13 cellular contexts compared by ENCODE assay signal in genomic region chr1:243236604-243237252, GRCh38. TPM values are rescaled to one million over a fixed set of nuclear protein-coding genes. Genes with fewer than 3 reads are reported as not detected.
DNase-seq lines count a peak whose midpoint lies in the region; ATAC-seq and TF ChIP-seq lines count a peak whose summit lies in the region.
"Had no signal": no experiment of that assay in that cellular context is flagged by ENCODE, and none has a peak within 500 bp of the region (broad histone marks: within the 10 kb centered on the region; RNA-seq: fewer than 3 reads in every experiment).

No MANE protein-coding gene starts in this region.

- H3K4me2 ChIP-seq in SK-N-SH: no peak overlapping the region

- CTCF ChIA-PET in SK-N-SH (lab: Yijun Ruan, JAX): no interaction called here

- H3K9ac ChIP-seq in SK-N-SH (no peak overlapping the region), skeletal muscle tissue (ENCODE audit: low read depth in 1 of 3, low read length in 3 of 3) (peak overlapping the region in 2 of 3 donors; percentile 4 to 34)

- H3K36me3 ChIP-seq in SK-N-SH (replicated peaks in 1 of 2; ENCODE audit: control insufficient read depth in 1 of 2, insufficient read depth in 2 of 2, low read length in 1 of 2) (peaks cover 5 to 74% of the 10 kb centered on the region in 2 experiments), skeletal muscle tissue (ENCODE audit: control insufficient read depth in 3 of 3, insufficient read depth in 3 of 3, low read length in 3 of 3) (no peaks in the 10 kb centered on the region)
- H3K36me3 ChIP-seq: ovary had no signal

- H4K20me1 ChIP-seq in SK-N-SH (ENCODE audit: insufficient read depth): peaks cover 98% of the 10 kb centered on the region

- WGBS in SK-N-SH (ENCODE audit: low lambda C conversion rate): 85% methylated on average over 4 of the region's 4 CpGs

- H3K4me3 ChIP-seq in SK-N-SH (ENCODE audit: low read depth in 2 of 2, low read length in 1 of 2): no peak overlapping the region
- peak overlapping the region in 1 of 3 donors; percentile 4 for H3K4me3 ChIP-seq in skeletal muscle tissue (ENCODE audit: low read length in 3 of 3)
- H3K4me3 ChIP-seq in foreskin fibroblast (ENCODE audit: low read depth in 1 of 2, low read length in 2 of 2): no peak overlapping the region
- H3K4me3 ChIP-seq: ovary had no signal

- TF ChIP-seq RAD21 in SK-N-SH (IDR thresholded peaks at IDR 0.05; ENCODE audit: low read length): no peak

- POLR2A ChIA-PET in SK-N-SH (lab: Yijun Ruan, JAX): no interaction called here

- H3K79me2 ChIP-seq in SK-N-SH (ENCODE audit: insufficient read depth): peaks cover 100% of the 10 kb centered on the region

- peaks cover 3 to 21% of the 10 kb centered on the region in 2 donors for H3K9me3 Mint-ChIP-seq in activated naive CD4-positive, alpha-beta T cell treated with anti-CD3 and anti-CD28 coated beads, Interleukin-2, amount 50 U/mL, for 72 hours

- H3K36me3 Mint-ChIP-seq in activated naive CD4-positive, alpha-beta T cell treated with anti-CD3 and anti-CD28 coated beads, Interleukin-2, amount 50 U/mL, for 72 hours: peaks cover 14 to 44% of the 10 kb centered on the region in 2 donors

- H3K27me3 ChIP-seq in SK-N-SH (ENCODE audit: insufficient read depth): no peaks in the 10 kb centered on the region
- no peaks in the 10 kb centered on the region for H3K27me3 ChIP-seq in skeletal muscle tissue (ENCODE audit: control insufficient read depth in 3 of 3, insufficient read depth in 3 of 3, low read length in 3 of 3)
- H3K27me3 ChIP-seq: ovary had no signal

- peak overlapping the region; percentile 41 to 44; a peak in 2 of 4 replicates for H3K27ac ChIP-seq in SK-N-SH (ENCODE audit: low read depth in 2 of 2, low read length in 1 of 2)
- peak overlapping the region; percentile 23 for H3K27ac ChIP-seq in skeletal muscle tissue (ENCODE audit: low read depth, low read length)
- H3K27ac ChIP-seq: ovary had no signal

- H3K4me1 ChIP-seq in SK-N-SH (ENCODE audit: control insufficient read depth in 1 of 2, insufficient read depth in 2 of 2, low read depth in 1 of 2, low read length in 1 of 2) (peaks cover 0 to 15% of the 10 kb centered on the region in 2 experiments; a peak in 2 of 4 replicates), skeletal muscle tissue (ENCODE audit: control insufficient read depth in 3 of 3, insufficient read depth in 3 of 3, low read length in 3 of 3) (peaks cover 5 to 22% (median 9%) of the 10 kb centered on the region in 3 donors)

- DNase-seq in SK-N-SH (no peak), HuH-7.5 (ENCODE audit: low spot score) (no peak), foreskin fibroblast (no peak), SHP77 (lab: John Stamatoyannopoulos, UW) (no peak)
- no peak for DNase-seq in activated naive CD4-positive, alpha-beta T cell treated with anti-CD3 and anti-CD28 coated beads, Interleukin-2, amount 50 U/mL, for 72 hours (ENCODE audit: low spot score in 2 of 2)
- DNase-seq: DMS79, left cardiac atrium, NCI-H2029 treated with DMSO at 0.1 percent for 48 hours, ovary, SHP77 treated with DMSO at 0.1 percent for 48 hours had no signal

- TF ChIP-seq EP300 in SK-N-SH (IDR thresholded peaks at IDR 0.05; ENCODE audit: borderline replicate concordance in 1 of 2, low read depth in 1 of 2, low read length in 1 of 2): no peak

- no peaks in the 10 kb centered on the region for H3K9me2 ChIP-seq in SK-N-SH

- no peak overlapping the region for H2AFZ ChIP-seq in SK-N-SH (ENCODE audit: low read depth)

- H3K27ac Mint-ChIP-seq in activated naive CD4-positive, alpha-beta T cell treated with anti-CD3 and anti-CD28 coated beads, Interleukin-2, amount 50 U/mL, for 72 hours: no peak overlapping the region

- H3K9me3 ChIP-seq in SK-N-SH (0 out of 2 replicates have a peak, but pooled peaks cover 8% of the 10 kb centered on the region), skeletal muscle tissue (ENCODE audit: control insufficient read depth in 3 of 3, low read length in 3 of 3) (no peaks in the 10 kb centered on the region)
- H3K9me3 ChIP-seq: ovary had no signal

- no peak for TF ChIP-seq CTCF in SK-N-SH (IDR thresholded peaks at IDR 0.05)
- no peak for TF ChIP-seq CTCF in foreskin fibroblast (IDR thresholded peaks at IDR 0.05; ENCODE audit: low read depth, low read length)

- peaks cover 47% of the 10 kb centered on the region for H3F3A ChIP-seq in SK-N-SH (replicated peaks; ENCODE audit: insufficient read depth)

- ATAC-seq in GM19395 (IDR thresholded peaks at IDR 0.05; ENCODE audit: unreplicated experiment): peak; percentile 87
- ATAC-seq in HG02870 (IDR thresholded peaks at IDR 0.05; ENCODE audit: unreplicated experiment): peak; percentile 76
- ATAC-seq in activated naive CD4-positive, alpha-beta T cell treated with anti-CD3 and anti-CD28 coated beads, Interleukin-2, amount 50 U/mL, for 72 hours: no peak
- ATAC-seq: left cardiac atrium had no signal

TF ChIP-seq in SK-N-SH, 30 proteins besides CTCF, POLR2A, EP300 and RAD21:
- TF ChIP-seq IRF3 (IDR thresholded peaks at IDR 0.05; ENCODE audit: low read depth, low read length) (no peak), ELF1 (IDR thresholded peaks at IDR 0.05) (no peak), FOXM1 (IDR thresholded peaks at IDR 0.05; ENCODE audit: low read depth) (no peak), FOXJ3 (CRISPR knock-in tag; IDR thresholded peaks at IDR 0.05) (no peak), USF1 (IDR thresholded peaks at IDR 0.05; ENCODE audit: borderline replicate concordance, low read depth) (no peak)
TF ChIP-seq in SK-N-SH: peak in this region for 0.

RNA-seq across cellular contexts. Expression of gene CEP170, which starts 18.4 kb away (rescaled TPM):
- polyA plus RNA-seq in SK-N-SH (2012; rRNA removed): 67.2 and 76.6 TPM in 2 replicates
- polyA plus RNA-seq in SK-N-SH (2012; cell fraction: cytosol; rRNA removed): 64.6 and 69.6 TPM in 2 replicates
- polyA plus RNA-seq in SK-N-SH (2012; cell fraction: nucleus; rRNA removed): 100 and 203 TPM in 2 replicates
- 51.1 TPM for total RNA-seq in skeletal muscle tissue
- total RNA-seq in activated naive CD4-positive, alpha-beta T cell treated with anti-CD3 and anti-CD28 coated beads, Interleukin-2, amount 50 U/mL, for 72 hours: 10 to 100 TPM; 51.9 to 72.9 TPM

RNA-seq across cellular contexts. Expression of gene SDCCAG8, which starts 19.1 kb away (rescaled TPM):
- 22.7 and 26.7 TPM in 2 replicates for polyA plus RNA-seq in SK-N-SH (2012; rRNA removed)
- 31.4 and 34.9 TPM in 2 replicates for polyA plus RNA-seq in SK-N-SH (2012; cell fraction: cytosol; rRNA removed)
- 39.2 and 50.7 TPM in 2 replicates for polyA plus RNA-seq in SK-N-SH (2012; cell fraction: nucleus; rRNA removed)
- total RNA-seq in skeletal muscle tissue: 71.5 TPM
- 10 to 100 TPM; 30.1 to 37.3 TPM for total RNA-seq in activated naive CD4-positive, alpha-beta T cell treated with anti-CD3 and anti-CD28 coated beads, Interleukin-2, amount 50 U/mL, for 72 hours

Comparison
In these comparisons a context has a peak if more than half of its experiments do, and no peak if none do; other contexts are left out.
1. ATAC-seq: peak in GM19395 (single experiment) and HG02870 (single experiment); none in activated naive CD4-positive, alpha-beta T cell treated with anti-CD3 and anti-CD28 coated beads, Interleukin-2, amount 50 U/mL, for 72 hours (0 of 2).